In genomic region chr5:54524704-54525103, GRCh38 we compare ENCODE assay signal across 11 cellular contexts. TPM values are rescaled to one million over a fixed set of nuclear protein-coding genes. Genes with fewer than 3 reads are reported as not detected.
DNase-seq lines count a peak whose midpoint lies in the region; ATAC-seq and TF ChIP-seq lines count a peak whose summit lies in the region.
"Had no signal": no experiment of that assay in that cellular context is flagged by ENCODE, and none has a peak within 500 bp of the region (broad histone marks: within the 10 kb centered on the region; RNA-seq: fewer than 3 reads in every experiment).

No MANE protein-coding gene starts in this region.

- peak overlapping the region; percentile 13 for H3K4me3 ChIP-seq in fibroblast of villous mesenchyme (ENCODE audit: low read depth, low read length)
- H3K4me3 ChIP-seq in neutrophil (ENCODE audit: low read depth in 1 of 2, low read length in 1 of 2) = peak overlapping the region; percentile 12 to 92
- H3K4me3 ChIP-seq in upper lobe of right lung = no peak overlapping the region

- peaks cover 15 to 60% (median 54%) of the 10 kb centered on the region in 3 donors for H3K4me1 Mint-ChIP-seq in T-cell

- H3K27me3 ChIP-seq in neutrophil (no peaks in the 10 kb centered on the region), upper lobe of right lung (no peaks in the 10 kb centered on the region)

- no peak for TF ChIP-seq CTCF in fibroblast of villous mesenchyme (IDR thresholded peaks at IDR 0.05; ENCODE audit: insufficient read depth, low read depth, low read length)
- TF ChIP-seq CTCF in neutrophil (IDR thresholded peaks at IDR 0.05) = no peak
- TF ChIP-seq CTCF in upper lobe of right lung (IDR thresholded peaks at IDR 0.05) = no peak
- no peak for TF ChIP-seq CTCF in GM10248 (IDR thresholded peaks at IDR 0.05; ENCODE audit: control extremely low read depth, extremely low read depth, low read depth, missing control alignments)

- no peak overlapping the region for H3K27ac Mint-ChIP-seq in T-cell
- H3K27ac Mint-ChIP-seq: activated CD4-positive, alpha-beta T cell treated with anti-CD3 and anti-CD28 coated beads, Interleukin-2, amount 10 ng/mL, durations not matched to agents 7 days and 5 days; activated naive CD4-positive, alpha-beta T cell treated with anti-CD3 and anti-CD28 coated beads for 36 hours had no signal

- H3K27ac ChIP-seq in neutrophil (peak overlapping the region; percentile 96), upper lobe of right lung (peak overlapping the region; percentile 33)

- intact Hi-C loops in upper lobe of right lung (cut with DNase I) = no loop called here

- ATAC-seq in T-cell (replicated peaks in 1 of 4) (no peak), upper lobe of right lung (peak; percentile 55), HG03442 (IDR thresholded peaks at IDR 0.05; ENCODE audit: unreplicated experiment) (no peak)

- H3K27me3 Mint-ChIP-seq in T-cell = no peaks in the 10 kb centered on the region
- H3K27me3 Mint-ChIP-seq: activated CD4-positive, alpha-beta T cell treated with anti-CD3 and anti-CD28 coated beads, Interleukin-2, amount 10 ng/mL, durations not matched to agents 7 days and 5 days had no signal

- H3K36me3 Mint-ChIP-seq in T-cell = peaks cover 7% of the 10 kb centered on the region

- H3K9me3 ChIP-seq in neutrophil = no peaks in the 10 kb centered on the region
- no peaks in the 10 kb centered on the region for H3K9me3 ChIP-seq in upper lobe of right lung

- H3K4me3 Mint-ChIP-seq in T-cell = peak overlapping the region in 2 of 3 donors; percentile 2 to 51
- H3K4me3 Mint-ChIP-seq: activated CD4-positive, alpha-beta T cell treated with anti-CD3 and anti-CD28 coated beads, Interleukin-2, amount 10 ng/mL, durations not matched to agents 7 days and 5 days; activated naive CD4-positive, alpha-beta T cell treated with anti-CD3 and anti-CD28 coated beads for 36 hours had no signal

- DNase-seq in T-cell = no peak
- DNase-seq in fibroblast of villous mesenchyme (ENCODE audit: low read depth) = no peak
- peak; percentile 71 for DNase-seq in upper lobe of right lung
- no peak for DNase-seq in erythroblast (lab: John Stamatoyannopoulos, UW)
- DNase-seq in GM10248 (ENCODE audit: extremely low spot score) = no peak
- DNase-seq: activated CD4-positive, alpha-beta T cell treated with anti-CD3 and anti-CD28 coated beads, Interleukin-2, amount 10 ng/mL, durations not matched to agents 7 days and 5 days; activated naive CD4-positive, alpha-beta T cell treated with anti-CD3 and anti-CD28 coated beads for 36 hours; NCI-H526; retina had no signal

- H3K4me1 ChIP-seq in neutrophil (ENCODE audit: control insufficient read depth in 1 of 2, insufficient read depth in 1 of 2, low read depth in 1 of 2, low read length in 1 of 2) = peaks cover 88% of the 10 kb centered on the region in 2 experiments
- peaks cover 63% of the 10 kb centered on the region for H3K4me1 ChIP-seq in upper lobe of right lung

- TF ChIP-seq POLR2A in erythroblast (IDR thresholded peaks at IDR 0.05; ENCODE audit: low read length) = no peak

- CTCF ChIA-PET in T-cell (lab: Charles Lee) (interaction anchor here (0.6 to 1.6 kb wide), 3 partner anchors 8 to 320 kb away, joined by 3 to 10 read pairs (median 6); no protein-coding TSS in a partner anchor), GM10248 (lab: Yijun Ruan, JAX) (interaction anchor here (0.8 to 6.2 kb wide), 8 partner anchors 7 to 348 kb away, joined by 3 to 33 read pairs (median 4); partner anchors contain the start of gene SNX18)

- no peaks in the 10 kb centered on the region for H3K9me3 Mint-ChIP-seq in T-cell
- H3K9me3 Mint-ChIP-seq: activated CD4-positive, alpha-beta T cell treated with anti-CD3 and anti-CD28 coated beads, Interleukin-2, amount 10 ng/mL, durations not matched to agents 7 days and 5 days; activated naive CD4-positive, alpha-beta T cell treated with anti-CD3 and anti-CD28 coated beads for 36 hours had no signal

- POLR2A ChIA-PET in T-cell (lab: Charles Lee) (no interaction called here), GM10248 (lab: Yijun Ruan, JAX) (no interaction called here)

- H3K36me3 ChIP-seq in neutrophil (peaks cover 33% of the 10 kb centered on the region), upper lobe of right lung (no peaks in the 10 kb centered on the region)

RNA-seq across cellular contexts. Expression of gene SNX18, which starts 7.1 kb away (rescaled TPM):
- total RNA-seq in T-cell = 10 to 100 TPM; 13.7 to 35.7 (median 31.1) TPM
- total RNA-seq in fibroblast of villous mesenchyme = 51.0 and 51.2 TPM in 2 replicates
- total RNA-seq in upper lobe of right lung = 35.4 TPM
